26 cellular contexts compared by ENCODE assay signal in the genomic region with DNA sequence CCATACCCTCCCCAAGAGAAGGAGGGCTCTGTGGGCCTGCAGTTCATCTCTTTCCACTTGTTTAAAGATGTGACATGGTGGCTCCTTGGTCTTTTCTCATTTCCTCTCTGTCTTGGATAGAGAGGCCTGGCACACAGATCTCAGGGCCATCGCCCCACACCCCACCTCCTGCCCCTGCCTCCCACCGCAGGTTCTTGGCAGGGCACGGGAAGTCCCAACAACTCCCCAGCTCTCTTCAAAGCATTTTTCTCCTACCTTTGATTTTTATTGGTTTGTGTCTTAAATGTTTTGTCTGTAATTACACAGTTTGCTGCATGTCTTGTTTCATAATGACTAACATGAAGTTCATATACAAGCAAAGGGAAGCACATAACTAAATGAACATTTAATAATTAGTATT.
"Had no signal": no experiment of that assay in that cellular context is flagged by ENCODE, and none has a peak within 500 bp of the region (broad histone marks: within the 10 kb centered on the region; RNA-seq: fewer than 3 reads in every experiment).

No MANE protein-coding gene starts in this region.

- H2AFZ ChIP-seq: hepatocyte had no signal

- H3K4me1 Mint-ChIP-seq: naive B cell; neural crest cell; stimulated activated memory B cell treated with anti-CD40 and anti-IgM and Interleukin-4, amounts not matched to agents 10 μg/mL and 1 μg/mL and 100 μg/mL, for 72 hours had no signal

- H3K4me2 ChIP-seq: hepatocyte had no signal

- H3K27me3 Mint-ChIP-seq: stimulated activated memory B cell treated with anti-CD40 and anti-IgM and Interleukin-4, amounts not matched to agents 10 μg/mL and 1 μg/mL and 100 μg/mL, for 72 hours; type B pancreatic cell had no signal

- H3K4me1 ChIP-seq: gastrocnemius medialis, heart left ventricle, left lung, prostate gland, right atrium auricular region had no signal

- H3K27ac ChIP-seq: dorsolateral prefrontal cortex, epithelial cell of prostate, gastrocnemius medialis, heart left ventricle, hepatocyte, left lung, prostate gland, right atrium auricular region, testis, tibial artery had no signal

- H3K9me3 ChIP-seq: gastrocnemius medialis, heart left ventricle, left lung, mucosa of descending colon, prostate gland, right atrium auricular region, testis, tibial artery had no signal

- H3K9me3 Mint-ChIP-seq: natural killer cell treated with Interleukin-12 subunit alpha and Interleukin-12 subunit beta and Interleukin-15 and Interleukin-18, amount 100 ng/mL, for 72 hours; neural crest cell; stimulated activated memory B cell treated with anti-CD40 and anti-IgM and Interleukin-4, amounts not matched to agents 10 μg/mL and 1 μg/mL and 100 μg/mL, for 72 hours; type B pancreatic cell had no signal

- H3K4me3 ChIP-seq: dorsolateral prefrontal cortex, gastrocnemius medialis, heart left ventricle, hepatocyte, left lung, mucosa of descending colon, prostate gland, right atrium auricular region, testis, tibial artery had no signal

- H3K36me3 Mint-ChIP-seq: naive B cell; natural killer cell treated with Interleukin-12 subunit alpha and Interleukin-12 subunit beta and Interleukin-15 and Interleukin-18, amount 100 ng/mL, for 72 hours; stimulated activated memory B cell treated with anti-CD40 and anti-IgM and Interleukin-4, amounts not matched to agents 10 μg/mL and 1 μg/mL and 100 μg/mL, for 72 hours; type B pancreatic cell had no signal

- DNase-seq: dorsolateral prefrontal cortex; effector CD4-positive, alpha-beta T cell; foreskin fibroblast; gastrocnemius medialis; heart left ventricle; kidney; left lung; mesendoderm; mucosa of descending colon; naive B cell; nucleus accumbens; stimulated activated CD4-positive, alpha-beta T cell treated with anti-CD3 and anti-CD28 coated beads, Interleukin-4, amount 100 ng/mL, for 4 hours; stimulated activated naive CD8-positive, alpha-beta T cell treated with anti-CD3 and anti-CD28 coated beads, Interleukin-15, Interleukin-2, amounts not matched to agents 100 U/mL and 50 U/mL, for 24 hours; substantia nigra; testis; tibial artery had no signal

- H3K36me3 ChIP-seq: gastrocnemius medialis, heart left ventricle, left lung, prostate gland, right atrium auricular region, tibial artery had no signal

- H3K27me3 ChIP-seq: hepatocyte, right atrium auricular region, testis, tibial artery had no signal

- H3K4me3 Mint-ChIP-seq: naive B cell; natural killer cell treated with Interleukin-12 subunit alpha and Interleukin-12 subunit beta and Interleukin-15 and Interleukin-18, amount 100 ng/mL, for 72 hours; neural crest cell; stimulated activated memory B cell treated with anti-CD40 and anti-IgM and Interleukin-4, amounts not matched to agents 10 μg/mL and 1 μg/mL and 100 μg/mL, for 72 hours; type B pancreatic cell had no signal

- H3K27ac Mint-ChIP-seq: naive B cell; natural killer cell treated with Interleukin-12 subunit alpha and Interleukin-12 subunit beta and Interleukin-15 and Interleukin-18, amount 100 ng/mL, for 72 hours; stimulated activated memory B cell treated with anti-CD40 and anti-IgM and Interleukin-4, amounts not matched to agents 10 μg/mL and 1 μg/mL and 100 μg/mL, for 72 hours; type B pancreatic cell had no signal

- H3K79me2 ChIP-seq: hepatocyte had no signal

- ATAC-seq: esophagus mucosa; gastrocnemius medialis; heart left ventricle; left lung; mucosa of descending colon; natural killer cell treated with Interleukin-12 subunit alpha and Interleukin-12 subunit beta and Interleukin-15 and Interleukin-18, amount 100 ng/mL, for 72 hours; sciatic nerve; stimulated activated memory B cell treated with anti-CD40 and anti-IgM and Interleukin-4, amounts not matched to agents 10 μg/mL and 1 μg/mL and 100 μg/mL, for 72 hours; stimulated activated naive CD8-positive, alpha-beta T cell treated with anti-CD3 and anti-CD28 coated beads, Interleukin-15, Interleukin-2, amounts not matched to agents 100 U/mL and 50 U/mL, for 24 hours had no signal
